21 cellular contexts compared by ENCODE assay signal in genomic region chr2:222828572-222828971, GRCh38. TPM values are rescaled to one million over a fixed set of nuclear protein-coding genes. Genes with fewer than 3 reads are reported as not detected.
DNase-seq lines count a peak whose midpoint lies in the region; ATAC-seq, FAIRE-seq and TF ChIP-seq lines count a peak whose summit lies in the region.
"Had no signal": no experiment of that assay in that cellular context is flagged by ENCODE, and none has a peak within 500 bp of the region (broad histone marks: within the 10 kb centered on the region; RNA-seq: fewer than 3 reads in every experiment).

No MANE protein-coding gene starts in this region.

- DNase-seq in HepG2 (ENCODE audit: low spot score) = no peak
- DNase-seq in right lobe of liver = no peak
- no peak for DNase-seq in RWPE2 (ENCODE audit: low spot score)
- no peak for DNase-seq in esophagus squamous epithelium (lab: John Stamatoyannopoulos, UW)
- DNase-seq in SIG-M5 treated with dmso at 0.1 percent for 504 hours (lab: John Stamatoyannopoulos, UW; ENCODE audit: unreplicated experiment) = no peak
- DNase-seq in urothelium cell line (ENCODE audit: low spot score) = no peak
- no peak for DNase-seq in mesenteric fat pad (ENCODE audit: low spot score)
- DNase-seq: 8988T; C1 segment of cervical spinal cord; Calu3; CD4-positive, alpha-beta memory T cell; COR-L47; DMS53; DMS79 treated with DMSO at 0.1 percent for 48 hours; GF-D8; H7; HCEC 1CT had no signal

- no peaks in the 10 kb centered on the region for H4K20me1 ChIP-seq in HepG2 (ENCODE audit: insufficient read depth, low read length)

- H3K4me2 ChIP-seq in HepG2 (ENCODE audit: low read depth, low read length) = peak overlapping the region; percentile 23; the same call in 1 of the 2 replicates
- H3K4me2 ChIP-seq: A549 had no signal

- H3K27ac ChIP-seq in HepG2 (ENCODE audit: extremely low read length, insufficient read depth, low read length) = no peak overlapping the region
- H3K27ac ChIP-seq in right lobe of liver = no peak overlapping the region
- H3K27ac ChIP-seq in RWPE2 (ENCODE audit: poor library complexity, severe bottlenecking) = peak overlapping the region; percentile 3
- peak overlapping the region; percentile 22 to 79 (median 67) for H3K27ac ChIP-seq in esophagus squamous epithelium
- H3K27ac ChIP-seq: A549 had no signal

- no peaks in the 10 kb centered on the region for H3K9me3 ChIP-seq in HepG2 (ENCODE audit: low read length)
- H3K9me3 ChIP-seq in right lobe of liver = no peaks in the 10 kb centered on the region
- H3K9me3 ChIP-seq in RWPE2 (ENCODE audit: severe bottlenecking) = no peaks in the 10 kb centered on the region
- H3K9me3 ChIP-seq in esophagus squamous epithelium = no peaks in the 10 kb centered on the region
- H3K9me3 ChIP-seq: A549 had no signal

- in situ Hi-C loops in HepG2 (cut with HindIII; ENCODE audit: extremely low pct_ligation_motif_present, low pct_unique_long_range_greater_than_20kb) = no loop called here

- H3K4me3 ChIP-seq in HepG2 (replicated peaks in 1 of 3; ENCODE audit: insufficient read depth in 1 of 3, low read depth in 2 of 3, low read length in 3 of 3) = peak overlapping the region in 1 of 3 experiments; percentile 1; a peak in 1 of 6 replicates
- no peak overlapping the region for H3K4me3 ChIP-seq in right lobe of liver
- H3K4me3 ChIP-seq in RWPE2 (ENCODE audit: severe bottlenecking) = no peak overlapping the region
- H3K4me3 ChIP-seq in esophagus squamous epithelium = peak overlapping the region in 1 of 4 donors; percentile 29
- H3K4me3 ChIP-seq: A549 had no signal

- H3K4me1 ChIP-seq in HepG2 (ENCODE audit: insufficient read depth, low read length) (peaks cover 18% of the 10 kb centered on the region), right lobe of liver (no peaks in the 10 kb centered on the region), RWPE2 (ENCODE audit: insufficient read depth, poor library complexity, severe bottlenecking) (peaks cover 7% of the 10 kb centered on the region), esophagus squamous epithelium (peaks cover 3 to 26% (median 7%) of the 10 kb centered on the region in 3 donors)

- CTCF ChIA-PET in HepG2 (lab: Yijun Ruan, JAX; ENCODE audit: low intra/inter-chr PET ratio, low total read pairs) = no interaction called here

- H2AFZ ChIP-seq in HepG2 (ENCODE audit: low read length) = no peak overlapping the region

- FAIRE-seq in HepG2 (lab: Jason Lieb, UNC) = no peak
- FAIRE-seq in urothelium cell line (lab: Jason Lieb, UNC) = no peak
- FAIRE-seq: A549, GM12891, GM18507, H1 had no signal

- H3K79me2 ChIP-seq in HepG2 (ENCODE audit: insufficient read depth, low read length) = no peaks in the 10 kb centered on the region

- no TSS peak for BruUV-seq in HepG2 (replicated peaks; lab: Mats Ljungman, UMichigan)

- ATAC-seq in HepG2 = no peak
- ATAC-seq in right lobe of liver = no peak
- peak; percentile 22; the same call in 1 of the 3 replicates for ATAC-seq in RWPE2 (ENCODE audit: low read depth)
- ATAC-seq: A549 had no signal

- 53% methylated on average over 11 of the region's 11 CpGs for WGBS in HepG2 (ENCODE audit: low lambda C conversion rate)
- 83% methylated on average over 10 of the region's 11 CpGs for WGBS in right lobe of liver (ENCODE audit: insufficient coverage, low coverage, low lambda C conversion rate, missing lambda C conversion rate)
- WGBS in esophagus squamous epithelium, 2 donors = 37 to 67% methylated on average over 11 of the region's 11 CpGs

- H3K9ac ChIP-seq in HepG2 (ENCODE audit: insufficient read depth, low read depth, low read length) = no peak overlapping the region

- H3K27me3 ChIP-seq in HepG2 (ENCODE audit: control insufficient read depth in 1 of 2, insufficient read depth in 2 of 2, low read length in 2 of 2) (no peaks in the 10 kb centered on the region), right lobe of liver (no peaks in the 10 kb centered on the region), RWPE2 (ENCODE audit: insufficient read depth, poor library complexity, severe bottlenecking) (no peaks in the 10 kb centered on the region), esophagus squamous epithelium (no peaks in the 10 kb centered on the region)

- intact Hi-C loops in HepG2 (cut with micrococcal nuclease; ENCODE audit: unreplicated experiment) = no loop called here
- intact Hi-C loops in right lobe of liver (cut with DNase I) = no loop called here
- intact Hi-C loops in esophagus squamous epithelium (cut with DNase I) = no loop called here

- POLR2A ChIA-PET in HepG2 (lab: Yijun Ruan, JAX) = no interaction called here

- H3K36me3 ChIP-seq in HepG2 (replicated peaks in 1 of 2; ENCODE audit: control insufficient read depth in 1 of 2, insufficient read depth in 2 of 2, low read length in 2 of 2) (no peaks in the 10 kb centered on the region), right lobe of liver (no peaks in the 10 kb centered on the region), RWPE2 (ENCODE audit: low read depth) (no peaks in the 10 kb centered on the region), esophagus squamous epithelium (no peaks in the 10 kb centered on the region)

- no peak for TF ChIP-seq RAD21 in HepG2 (CRISPR knock-in tag; IDR thresholded peaks at IDR 0.05)

- TF ChIP-seq EP300 in HepG2 (IDR thresholded peaks at IDR 0.05; ENCODE audit: low read depth in 2 of 2, low read length in 2 of 2) = no peak
- TF ChIP-seq EP300 in HepG2 (CRISPR knock-in tag; IDR thresholded peaks at IDR 0.05; ENCODE audit: borderline replicate concordance) = no peak

- TF ChIP-seq POLR2A in HepG2 (IDR thresholded peaks at IDR 0.05; ENCODE audit: insufficient read depth in 1 of 2, low read depth in 2 of 2, low read length in 2 of 2) (no peak), right lobe of liver (IDR thresholded peaks at IDR 0.05) (no peak), esophagus squamous epithelium (IDR thresholded peaks at IDR 0.05) (no peak)

- TF ChIP-seq CTCF in HepG2 (CRISPR knock-in tag; IDR thresholded peaks at IDR 0.05) = no peak
- TF ChIP-seq CTCF in right lobe of liver (IDR thresholded peaks at IDR 0.05) = no peak
- TF ChIP-seq CTCF in RWPE2 (IDR thresholded peaks at IDR 0.05; ENCODE audit: poor library complexity, severe bottlenecking) = no peak
- TF ChIP-seq CTCF in esophagus squamous epithelium (IDR thresholded peaks at IDR 0.05) = no peak

TF ChIP-seq in HepG2, 621 proteins besides CTCF, POLR2A, EP300 and RAD21 (continues in another document):
- no peak for TF ChIP-seq ZNF101 (CRISPR knock-in tag; IDR thresholded peaks at IDR 0.05; ENCODE audit: borderline replicate concordance, low read depth)
- no peak for TF ChIP-seq ZBTB7A (CRISPR knock-in tag; IDR thresholded peaks at IDR 0.05)
- no peak for TF ChIP-seq ZFP41 (CRISPR knock-in tag; IDR thresholded peaks at IDR 0.05; ENCODE audit: borderline replicate concordance)
- TF ChIP-seq HNRNPH1 (optimal IDR thresholded peaks at IDR 0.05; ENCODE audit: low read depth, low read length) = no peak
- TF ChIP-seq LBX2 (CRISPR knock-in tag; IDR thresholded peaks at IDR 0.05; ENCODE audit: borderline replicate concordance) = no peak
- no peak for TF ChIP-seq ZNF674 (CRISPR knock-in tag; IDR thresholded peaks at IDR 0.05; ENCODE audit: low read depth)
- TF ChIP-seq U2AF2 (IDR thresholded peaks at IDR 0.05; ENCODE audit: low read depth, low read length) = no peak
- TF ChIP-seq ZNF629 (CRISPR knock-in tag; conservative IDR thresholded peaks at IDR 0.05) = no peak
- TF ChIP-seq TBX3 (IDR thresholded peaks at IDR 0.05; ENCODE audit: borderline replicate concordance) = no peak
- no peak for TF ChIP-seq ZNF562 (CRISPR knock-in tag; IDR thresholded peaks at IDR 0.05; ENCODE audit: borderline replicate concordance)

RNA-seq across cellular contexts. Expression of gene ACSL3, which starts 32.3 kb away (rescaled TPM):
- total RNA-seq in HepG2 (2016; rRNA removed; fragmentation: Illumina TruSeq; extraction: Trizol) (168 and 305 TPM in 2 replicates), right lobe of liver (10 to 100 TPM; 31.1 to 73.0 (median 49.9) TPM), esophagus squamous epithelium (10 to 100 TPM; 62.4 to 84.6 (median 76.6) TPM), mesenteric fat pad (58.7 TPM)
- 76.3 and 94.9 TPM in 2 replicates for total RNA-seq in HepG2 (2016; cell fraction: cytosol; rRNA removed; fragmentation: Illumina TruSeq; extraction: Trizol; ENCODE audit: low read depth)
- total RNA-seq in HepG2 (2016; cell fraction: insoluble cytoplasmic fraction; rRNA removed; fragmentation: Illumina TruSeq; extraction: Trizol) = 169 and 295 TPM in 2 replicates
- 55.2 and 64.8 TPM in 2 replicates for total RNA-seq in HepG2 (2016; cell fraction: membrane; rRNA removed; fragmentation: Illumina TruSeq; extraction: Trizol)
- total RNA-seq in HepG2 (2016; cell fraction: nucleus; rRNA removed; fragmentation: Illumina TruSeq; extraction: Trizol) = 307 and 341 TPM in 2 replicates
- 365 and 432 TPM in 2 replicates for polyA plus RNA-seq in HepG2 (2011; rRNA removed)
- 235 and 319 TPM in 2 replicates for polyA plus RNA-seq in HepG2 (2011; cell fraction: cytosol; rRNA removed)
- polyA plus RNA-seq in HepG2 (2011; cell fraction: nucleus; rRNA removed) = 101 and 136 TPM in 2 replicates
- 299 and 342 TPM in 2 replicates for polyA plus RNA-seq in HepG2 (2012)
- 9.3 and 12.3 TPM in 2 replicates for polyA plus RNA-seq in HepG2 (2016; cell fraction: cytosol; fragmentation: Illumina TruSeq; extraction: Trizol; ENCODE audit: low read depth)
- 107 and 108 TPM in 2 replicates for polyA plus RNA-seq in HepG2 (2016; cell fraction: insoluble cytoplasmic fraction; fragmentation: Illumina TruSeq; extraction: Trizol; ENCODE audit: low read depth)
- 14.4 and 18.9 TPM in 2 replicates for polyA plus RNA-seq in HepG2 (2016; cell fraction: membrane; fragmentation: Illumina TruSeq; extraction: Trizol; ENCODE audit: low read depth)
- 272 TPM in 2 replicates for polyA plus RNA-seq in HepG2 (2016; cell fraction: nucleus; fragmentation: Illumina TruSeq; extraction: Trizol; ENCODE audit: insufficient read depth, low read depth)
- 80.5 and 445 TPM in 2 replicates for polyA minus RNA-seq in HepG2 (2011; rRNA and poly(A)+ RNA removed; ENCODE audit: low replicate concordance)
- polyA minus RNA-seq in HepG2 (2011; cell fraction: cytosol; rRNA and poly(A)+ RNA removed) = 370 and 593 TPM in 2 replicates
- polyA minus RNA-seq in HepG2 (2011; cell fraction: nucleus; rRNA and poly(A)+ RNA removed) = 667 and 745 TPM in 2 replicates

Comparison
In these comparisons a context has a peak if more than half of its experiments do, and no peak if none do; other contexts are left out.
1. H3K27ac ChIP-seq: peak in RWPE2 (single experiment) and esophagus squamous epithelium (4 of 4); none in HepG2 (single experiment) and right lobe of liver (0 of 3).